ENCODE assay signal across 8 cellular contexts in the genomic region with DNA sequence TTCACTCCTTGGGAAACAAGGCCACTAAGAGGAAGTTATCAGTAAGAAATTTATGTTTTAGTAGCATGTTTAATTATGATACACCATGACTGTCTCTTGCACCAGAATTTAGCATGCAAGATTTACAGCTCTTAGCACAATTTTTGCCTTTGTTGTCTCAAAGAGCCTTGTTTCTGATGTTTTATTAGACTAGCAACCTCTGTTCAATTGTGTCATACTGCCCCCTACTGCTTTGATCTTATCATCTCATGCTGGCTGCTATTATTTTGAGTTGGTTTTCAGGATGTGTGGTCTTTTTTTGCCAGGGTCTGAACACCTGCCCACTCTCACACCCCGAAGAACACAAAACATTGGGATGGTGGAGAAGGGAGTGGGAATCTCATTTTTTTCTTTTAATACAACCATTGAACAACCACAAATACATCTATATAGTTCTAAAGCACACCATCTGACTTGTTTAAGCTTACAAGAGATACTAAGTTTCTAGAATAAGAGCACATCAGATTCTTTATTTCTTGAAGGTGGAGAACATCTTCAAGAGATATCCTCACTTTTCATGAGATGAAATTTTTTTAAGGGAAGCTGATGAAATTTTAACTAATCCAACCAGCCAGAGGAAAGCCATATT.
A peak's percentile ranks its signal among the peaks of the same experiment; 100 is the strongest.
DNase-seq lines count a peak whose midpoint lies in the region; ATAC-seq and TF ChIP-seq lines count a peak whose summit lies in the region.

No MANE protein-coding gene starts in this region.

- H3K9ac ChIP-seq in OCI-LY3 (ENCODE audit: low read length) (no peak overlapping the region), neural cell (ENCODE audit: low read length) (no peak overlapping the region)

- H3K4me1 ChIP-seq in OCI-LY3 (ENCODE audit: low read length) (no peaks in the 10 kb centered on the region), ovary (ENCODE audit: insufficient read depth) (no peaks in the 10 kb centered on the region)

- ATAC-seq in activated naive CD8-positive, alpha-beta T cell treated with anti-CD3 and anti-CD28 coated beads, Interleukin-2, amount 50 U/mL, for 24 hours: no peak

- H3K4me1 Mint-ChIP-seq in activated naive CD8-positive, alpha-beta T cell treated with anti-CD3 and anti-CD28 coated beads, Interleukin-2, amount 50 U/mL, for 24 hours: no peaks in the 10 kb centered on the region

- DNase-seq in DMS79 treated with DMSO at 0.1 percent for 48 hours (lab: John Stamatoyannopoulos, UW) (peak; percentile 82), DMS79 (lab: John Stamatoyannopoulos, UW) (no peak), epidermal melanocyte (ENCODE audit: insufficient read length, low spot score) (peak; percentile 64), ovary (no peak)
- DNase-seq in Jurkat, Clone E6-1 (ENCODE audit: low read depth, low spot score): peak; percentile 41
- no peak for DNase-seq in activated naive CD8-positive, alpha-beta T cell treated with anti-CD3 and anti-CD28 coated beads, Interleukin-2, amount 50 U/mL, for 24 hours

- no peaks in the 10 kb centered on the region for H3K9me2 ChIP-seq in neural cell (ENCODE audit: insufficient read depth, low read length)

- H2AFZ ChIP-seq in OCI-LY3 (ENCODE audit: low read depth, low read length) (no peak overlapping the region), neural cell (ENCODE audit: low read depth, low read length) (peak overlapping the region; percentile 31)

- no peak overlapping the region for H3K4me3 Mint-ChIP-seq in activated naive CD8-positive, alpha-beta T cell treated with anti-CD3 and anti-CD28 coated beads, Interleukin-2, amount 50 U/mL, for 24 hours

- peak; percentile 89 for TF ChIP-seq RAD21 in neural cell (conservative IDR thresholded peaks at IDR 0.05)

- H3K4me2 ChIP-seq in OCI-LY3 (ENCODE audit: low read length) (no peak overlapping the region), neural cell (ENCODE audit: low read length) (no peak overlapping the region)

- H3K27ac Mint-ChIP-seq in activated naive CD8-positive, alpha-beta T cell treated with anti-CD3 and anti-CD28 coated beads, Interleukin-2, amount 50 U/mL, for 24 hours: no peak overlapping the region

- no peaks in the 10 kb centered on the region for H4K20me1 ChIP-seq in OCI-LY3 (ENCODE audit: insufficient read depth, low read length)
- no peaks in the 10 kb centered on the region for H4K20me1 ChIP-seq in neural cell (ENCODE audit: insufficient read depth)

- intact Hi-C loops in ovary (cut with DNase I): no loop called here

- H3K4me3 ChIP-seq in Jurkat, Clone E6-1 (ENCODE audit: low read length): no peak overlapping the region
- H3K4me3 ChIP-seq in OCI-LY3 (ENCODE audit: low read length): no peak overlapping the region
- H3K4me3 ChIP-seq in neural cell (ENCODE audit: low read length): no peak overlapping the region
- no peak overlapping the region for H3K4me3 ChIP-seq in ovary

- TF ChIP-seq CTCF in OCI-LY3 (IDR thresholded peaks at IDR 0.05; ENCODE audit: low read depth, low read length): peak; percentile 73
- TF ChIP-seq CTCF in neural cell (IDR thresholded peaks at IDR 0.05; ENCODE audit: poor library complexity, severe bottlenecking): peak; percentile 86
- TF ChIP-seq CTCF in ovary (IDR thresholded peaks at IDR 0.05): no peak

- H3K9me3 Mint-ChIP-seq in activated naive CD8-positive, alpha-beta T cell treated with anti-CD3 and anti-CD28 coated beads, Interleukin-2, amount 50 U/mL, for 24 hours: no peaks in the 10 kb centered on the region

- H3K27me3 ChIP-seq in OCI-LY3 (ENCODE audit: low read depth, low read length): no peaks in the 10 kb centered on the region
- H3K27me3 ChIP-seq in neural cell (ENCODE audit: insufficient read depth, low read depth, low read length): no peaks in the 10 kb centered on the region
- H3K27me3 ChIP-seq in ovary: no peaks in the 10 kb centered on the region

- H3K36me3 ChIP-seq in OCI-LY3 (replicated peaks; ENCODE audit: low read depth, low read length) (no peaks in the 10 kb centered on the region), neural cell (ENCODE audit: insufficient read depth, low read length) (no peaks in the 10 kb centered on the region), ovary (no peaks in the 10 kb centered on the region)

- no peaks in the 10 kb centered on the region for H3K36me3 Mint-ChIP-seq in activated naive CD8-positive, alpha-beta T cell treated with anti-CD3 and anti-CD28 coated beads, Interleukin-2, amount 50 U/mL, for 24 hours (ENCODE audit: low read depth)

- 13 to 39% (median 38%) methylated on average over 1 of the region's 1 CpG for whole genome bisulfite sequencing in ovary, 3 donors

- TF ChIP-seq EP300 in neural cell (conservative IDR thresholded peaks at IDR 0.05; ENCODE audit: poor library complexity, severe bottlenecking) (no peak), ovary (IDR thresholded peaks at IDR 0.05) (no peak)

- H3F3A ChIP-seq in neural cell (ENCODE audit: insufficient read depth, low read length, poor library complexity, severe bottlenecking): no peaks in the 10 kb centered on the region

- no peaks in the 10 kb centered on the region for H3K79me2 ChIP-seq in OCI-LY3 (ENCODE audit: low read length)
- H3K79me2 ChIP-seq in neural cell (replicated peaks; ENCODE audit: insufficient read depth, low read length): no peaks in the 10 kb centered on the region

- H3K9me3 ChIP-seq in OCI-LY3 (ENCODE audit: insufficient read depth, low read length) (no peaks in the 10 kb centered on the region), neural cell (ENCODE audit: low read length) (no peaks in the 10 kb centered on the region), ovary (no peaks in the 10 kb centered on the region)

- no peak for TF ChIP-seq POLR2A in ovary (IDR thresholded peaks at IDR 0.05)

- peaks cover 1% of the 10 kb centered on the region for H3K27me3 Mint-ChIP-seq in activated naive CD8-positive, alpha-beta T cell treated with anti-CD3 and anti-CD28 coated beads, Interleukin-2, amount 50 U/mL, for 24 hours

- H3K27ac ChIP-seq in OCI-LY3 (ENCODE audit: low read length) (no peak overlapping the region), neural cell (ENCODE audit: low read length) (no peak overlapping the region), ovary (no peak overlapping the region)

TF ChIP-seq in neural cell, 6 proteins besides CTCF, POLR2A, EP300 and RAD21:
- TF ChIP-seq MXI1 (conservative IDR thresholded peaks at IDR 0.05; ENCODE audit: poor library complexity, severe bottlenecking) (no peak), SMC3 (conservative IDR thresholded peaks at IDR 0.05; ENCODE audit: poor library complexity) (peak; percentile 82)
TF ChIP-seq in neural cell: peak in this region for 1.

Comparison
In these comparisons a context has a peak if more than half of its experiments do, and no peak if none do; other contexts are left out.
1. DNase-seq: peak in DMS79 treated with DMSO at 0.1 percent for 48 hours (single experiment), Jurkat, Clone E6-1 (single experiment) and epidermal melanocyte (single experiment); none in DMS79 (single experiment), activated naive CD8-positive, alpha-beta T cell treated with anti-CD3 and anti-CD28 coated beads, Interleukin-2, amount 50 U/mL, for 24 hours (single experiment) and ovary (0 of 5).
2. CTCF ChIP-seq: peak in OCI-LY3 (single experiment) and neural cell (single experiment); none in ovary (0 of 3).